In the genomic region with DNA sequence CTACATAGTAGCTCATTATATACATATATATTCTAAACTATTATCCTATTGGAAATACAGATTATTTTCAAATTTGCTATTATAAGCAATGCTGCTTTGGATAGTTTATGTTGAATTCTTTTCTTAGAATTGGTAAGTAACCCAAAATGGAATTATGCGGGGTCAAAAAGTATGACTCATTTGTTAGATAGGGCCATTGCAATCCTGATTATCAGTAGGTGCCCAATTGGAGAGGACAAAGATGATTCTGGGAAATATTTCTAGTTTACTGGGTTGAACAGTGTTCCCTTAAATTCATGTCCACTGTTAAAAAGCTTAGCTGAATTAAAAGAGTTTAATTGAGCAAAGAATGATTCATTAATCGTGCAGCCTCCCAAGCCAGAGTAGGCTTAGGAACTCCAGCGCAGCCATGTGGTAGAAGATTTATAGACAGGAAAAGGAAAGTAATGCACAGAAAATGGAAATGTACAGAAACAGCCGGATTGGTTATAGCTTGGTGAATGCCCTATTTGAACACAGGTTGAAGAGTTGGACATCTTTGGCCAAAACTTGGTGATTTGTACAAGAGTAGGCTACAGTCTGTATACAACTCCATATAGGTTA, we compare ENCODE assay signal across 16 cellular contexts.
DNase-seq lines count a peak whose midpoint lies in the region; ATAC-seq and TF ChIP-seq lines count a peak whose summit lies in the region.
"Had no signal": no experiment of that assay in that cellular context is flagged by ENCODE, and none has a peak within 500 bp of the region (broad histone marks: within the 10 kb centered on the region; RNA-seq: fewer than 3 reads in every experiment).

No MANE protein-coding gene starts in this region.

- no peak for TF ChIP-seq POLR2A in stomach (IDR thresholded peaks at IDR 0.05)

- TF ChIP-seq CTCF in GM06990 (IDR thresholded peaks at IDR 0.05; ENCODE audit: insufficient read depth, low read length, poor library complexity, severe bottlenecking) (peak; percentile 11), stomach (IDR thresholded peaks at IDR 0.05) (no peak)

- no peak for DNase-seq in GM06990 (ENCODE audit: extremely low read depth, insufficient read length)
- DNase-seq in HT-29 (ENCODE audit: low spot score), result peak; percentile 22
- peak; percentile 70 for DNase-seq in SK-MEL-5 (ENCODE audit: low read depth, low spot score)
- peak; percentile 8 for DNase-seq in fibroblast of gingiva (ENCODE audit: low read depth)
- no peak for DNase-seq in activated CD4-positive, CD25-positive, alpha-beta regulatory T cell treated with anti-CD3 and anti-CD28 coated beads, Interleukin-2, amount 50 U/mL, for 72 hours
- no peak for DNase-seq in stomach
- DNase-seq: activated CD4-positive, alpha-beta T cell treated with anti-CD3 and anti-CD28 coated beads, Interleukin-2, amount 10 ng/mL, durations not matched to agents 24 days and 14 days; effector memory CD4-positive, alpha-beta T cell; Kasumi-1; NCI-H1694 treated with DMSO at 0.1 percent for 48 hours; sigmoid colon; stimulated activated CD4-positive, alpha-beta T cell treated with anti-CD3 and anti-CD28 coated beads, Interleukin-2, amount 100 ng/mL, for 48 hours; stimulated activated CD8-positive, alpha-beta memory T cell treated with anti-CD3 and anti-CD28 coated beads, Interleukin-4, amount 100 ng/mL, for 48 hours had no signal

- no peaks in the 10 kb centered on the region for H3K36me3 ChIP-seq in GM06990 (ENCODE audit: control insufficient read depth, insufficient read depth, low read length)
- peaks cover 0 to 19% (median 13%) of the 10 kb centered on the region in 4 donors for H3K36me3 ChIP-seq in stomach

- H3K27ac ChIP-seq in stomach, result no peak overlapping the region
- H3K27ac ChIP-seq: sigmoid colon, thoracic aorta had no signal

- TF ChIP-seq EP300 in stomach (IDR thresholded peaks at IDR 0.05), result no peak

- no peak overlapping the region for H3K4me3 ChIP-seq in GM06990 (replicated peaks; ENCODE audit: low read depth, low read length)
- no peak overlapping the region for H3K4me3 ChIP-seq in stomach
- H3K4me3 ChIP-seq: sigmoid colon, thoracic aorta had no signal

- intact Hi-C loops in stomach (cut with DNase I; ENCODE audit: low total_unique reads), result no loop called here

- H3K4me1 ChIP-seq in stomach, result no peaks in the 10 kb centered on the region
- H3K4me1 ChIP-seq: sigmoid colon had no signal

- ATAC-seq in HG03039 (IDR thresholded peaks at IDR 0.05; ENCODE audit: unreplicated experiment), result no peak
- ATAC-seq: Right ventricle myocardium inferior had no signal

- WGBS in stomach, 5 donors, result 86 to 97% (median 92%) methylated on average over 4 of the region's 4 CpGs

- in situ Hi-C loops in SK-MEL-5 (cut with HindIII; ENCODE audit: low pct_unique_long_range_greater_than_20kb, low sequenced_read_pairs), result no loop called here

- peaks cover 0 to 9% (median 2%) of the 10 kb centered on the region in 4 donors for H3K9me3 ChIP-seq in stomach
- H3K9me3 ChIP-seq: thoracic aorta had no signal

- H3K27me3 ChIP-seq in GM06990 (replicated peaks; ENCODE audit: control insufficient read depth, insufficient read depth, low read length) (no peaks in the 10 kb centered on the region), stomach (no peaks in the 10 kb centered on the region)
- H3K27me3 ChIP-seq: sigmoid colon had no signal

Comparison
In these comparisons a context has a peak if more than half of its experiments do, and no peak if none do; other contexts are left out.
1. DNase-seq: peak in HT-29 (single experiment), SK-MEL-5 (single experiment) and fibroblast of gingiva (single experiment); none in GM06990 (single experiment), activated CD4-positive, CD25-positive, alpha-beta regulatory T cell treated with anti-CD3 and anti-CD28 coated beads, Interleukin-2, amount 50 U/mL, for 72 hours (single experiment) and stomach (single experiment).